In the genomic region with DNA sequence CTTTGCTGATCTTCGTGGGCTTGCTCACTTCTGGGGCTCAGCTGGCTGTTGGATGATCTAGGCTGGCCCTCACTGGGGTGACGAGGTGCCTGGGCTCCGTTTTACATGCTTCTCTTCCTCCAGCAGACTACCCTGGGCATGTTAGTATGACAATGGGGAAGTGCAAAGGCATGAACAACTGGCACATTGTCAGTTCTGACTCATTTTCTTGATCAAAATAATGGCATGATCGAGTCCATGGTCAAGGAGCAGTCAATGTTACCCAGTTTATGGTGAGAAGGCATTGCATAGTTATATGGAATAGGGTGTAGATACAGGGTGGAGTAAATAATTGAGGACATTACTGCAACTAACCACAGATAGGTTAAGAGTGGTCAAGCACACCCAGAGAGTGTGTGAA, we compare ENCODE assay signal across 16 cellular contexts. TPM values are rescaled to one million over a fixed set of nuclear protein-coding genes. Genes with fewer than 3 reads are reported as not detected.
DNase-seq lines count a peak whose midpoint lies in the region; ATAC-seq and TF ChIP-seq lines count a peak whose summit lies in the region.
"Had no signal": no experiment of that assay in that cellular context is flagged by ENCODE, and none has a peak within 500 bp of the region (broad histone marks: within the 10 kb centered on the region; RNA-seq: fewer than 3 reads in every experiment).

No MANE protein-coding gene starts in this region.

- no peak for TF ChIP-seq CTCF in epithelial cell of esophagus (IDR thresholded peaks at IDR 0.05; ENCODE audit: insufficient read depth, low read depth, low read length, missing control alignments)

- no peak for ATAC-seq in GM21423 (IDR thresholded peaks at IDR 0.05; ENCODE audit: unreplicated experiment)
- ATAC-seq: A549 had no signal

- DNase-seq in HT1080 (ENCODE audit: low read depth) (peak; percentile 18), epithelial cell of esophagus (ENCODE audit: low read depth) (peak; percentile 25), kidney tubule cell (ENCODE audit: low spot score) (peak; percentile 56), ureter (ENCODE audit: low spot score) (no peak), dermis blood vessel endothelial cell (no peak), HEK293T (ENCODE audit: extremely low spot score) (no peak)
- DNase-seq: BE2C; CD4-positive, alpha-beta memory T cell; COR-L47; DMS53; GF-D8; GM23248; IMR-90 had no signal

- no peak overlapping the region for H3K4me3 ChIP-seq in epithelial cell of esophagus (ENCODE audit: low read length)
- H3K4me3 ChIP-seq: A549, GM23248 had no signal

- POLR2A ChIA-PET in HEK293T (lab: Yijun Ruan, JAX) = no interaction called here

- CTCF ChIA-PET in HEK293T (lab: Yijun Ruan, JAX) = no interaction called here

TF ChIP-seq in HEK293T, 16 proteins besides CTCF, POLR2A, EP300 and RAD21:
- TF ChIP-seq CTBP1 (IDR thresholded peaks at IDR 0.05; ENCODE audit: borderline replicate concordance) = no peak
- TF ChIP-seq NFRKB (IDR thresholded peaks at IDR 0.05) = no peak
- TF ChIP-seq BHLHE40 (IDR thresholded peaks at IDR 0.05; ENCODE audit: borderline replicate concordance) = no peak
- no peak for TF ChIP-seq ZNF384 (IDR thresholded peaks at IDR 0.05)
- TF ChIP-seq FOXA1 (IDR thresholded peaks at IDR 0.05) = no peak
- TF ChIP-seq TARDBP (IDR thresholded peaks at IDR 0.05) = no peak
- no peak for TF ChIP-seq SUZ12 (IDR thresholded peaks at IDR 0.05)
- TF ChIP-seq LEF1 (IDR thresholded peaks at IDR 0.05; ENCODE audit: borderline replicate concordance) = no peak

RNA-seq across cellular contexts. Expression of gene UPP2, which starts 10.0 kb away (rescaled TPM):
- not detected in 2 replicates for total RNA-seq in HT1080 (2014; rRNA removed; shearing (Covaris generic))
- polyA plus RNA-seq in HT1080 (2015; cell fraction: cytosol; rRNA removed) = not detected in 2 replicates
- not detected in 2 replicates for polyA plus RNA-seq in HT1080 (2015; cell fraction: nucleus; rRNA removed)
- total RNA-seq in ureter (not detected), dermis blood vessel endothelial cell (not detected in 2 replicates)
- total RNA-seq: CD4-positive, alpha-beta memory T cell; GM23248; IMR-90 had no signal
- polyA plus RNA-seq: A549; AG04450; CD4-positive, alpha-beta memory T cell; GM23248; IMR-90 had no signal

Comparison
In these comparisons a context has a peak if more than half of its experiments do, and no peak if none do; other contexts are left out.
1. DNase-seq: peak in HT1080 (single experiment), epithelial cell of esophagus (single experiment) and kidney tubule cell (single experiment); none in ureter (single experiment), dermis blood vessel endothelial cell (single experiment) and HEK293T (single experiment).